In genomic region chr7:11650504-11650903, GRCh38 we compare ENCODE assay signal across 18 cellular contexts.
"Had no signal": no experiment of that assay in that cellular context is flagged by ENCODE, and none has a peak within 500 bp of the region (broad histone marks: within the 10 kb centered on the region; RNA-seq: fewer than 3 reads in every experiment).

No MANE protein-coding gene starts in this region.

- H3K9me3 ChIP-seq: neutrophil, ovary, upper lobe of left lung had no signal

- H3K4me1 ChIP-seq: upper lobe of left lung had no signal

- H3K36me3 ChIP-seq: cardiac muscle cell, neutrophil, ovary, upper lobe of left lung had no signal

- H3K4me3 ChIP-seq: cardiac muscle cell, ovary, upper lobe of left lung had no signal

- H3K27ac ChIP-seq: cardiac muscle cell, epithelial cell of prostate, neutrophil, ovary, upper lobe of left lung had no signal

- ATAC-seq: left colon, right cardiac atrium, WTC11 had no signal

- FAIRE-seq: keratinocyte had no signal

- DNase-seq: activated CD8-positive, alpha-beta memory T cell treated with anti-CD3 and anti-CD28 coated beads for 24 hours; activated CD8-positive, alpha-beta memory T cell treated with anti-CD3 and anti-CD28 coated beads, Interleukin-2, amount 50 U/mL, for 4 hours; activated naive CD4-positive, alpha-beta T cell; activated naive CD8-positive, alpha-beta T cell treated with anti-CD3 and anti-CD28 coated beads, Interleukin-2, amount 10 ng/mL, durations not matched to agents 7 days and 5 days; activated T-cell treated with anti-CD3 and anti-CD28 coated beads, Interleukin-2, amount 50 U/mL, for 24 hours; amniotic stem cell; left colon; ovary; right cardiac atrium; stimulated activated CD4-positive, alpha-beta T cell treated with anti-CD3 and anti-CD28 coated beads, Interleukin-4, amount 100 ng/mL, for 24 hours; stimulated activated naive CD4-positive, alpha-beta T cell treated with Interleukin-2 at 50 U/mL for 16 hours; T-helper 9 cell; upper lobe of left lung had no signal

- H3K27me3 ChIP-seq: cardiac muscle cell, neutrophil, ovary, upper lobe of left lung had no signal
